ENCODE assay signal across 9 cellular contexts in genomic region chr3:39415302-39415701, GRCh38. TPM values are rescaled to one million over a fixed set of nuclear protein-coding genes. Genes with fewer than 3 reads are reported as not detected.
"Had no signal": no experiment of that assay in that cellular context is flagged by ENCODE, and none has a peak within 500 bp of the region (broad histone marks: within the 10 kb centered on the region; RNA-seq: fewer than 3 reads in every experiment).

No MANE protein-coding gene starts in this region.

RNA-seq across cellular contexts. Expression of gene MOBP, which starts 52.2 kb away (rescaled TPM):
- total RNA-seq: activated CD8-positive, alpha-beta T cell treated with anti-CD3 and anti-CD28 coated beads, Interleukin-2, amount 10 ng/mL, durations not matched to agents 7 days and 5 days; ascending aorta; cardiac muscle cell; gastrocnemius medialis; myocyte; osteoblast; subcutaneous adipose tissue; T-helper 1 cell treated with Interleukin-12 subunit alpha and Interleukin-12 subunit beta and Interleukin-4 antibody, amounts not matched to agents 30 ng/mL and 1 ng/mL, for 36 hours; thoracic aorta had no signal
- polyA plus RNA-seq: cardiac muscle cell had no signal
